In the genomic region with DNA sequence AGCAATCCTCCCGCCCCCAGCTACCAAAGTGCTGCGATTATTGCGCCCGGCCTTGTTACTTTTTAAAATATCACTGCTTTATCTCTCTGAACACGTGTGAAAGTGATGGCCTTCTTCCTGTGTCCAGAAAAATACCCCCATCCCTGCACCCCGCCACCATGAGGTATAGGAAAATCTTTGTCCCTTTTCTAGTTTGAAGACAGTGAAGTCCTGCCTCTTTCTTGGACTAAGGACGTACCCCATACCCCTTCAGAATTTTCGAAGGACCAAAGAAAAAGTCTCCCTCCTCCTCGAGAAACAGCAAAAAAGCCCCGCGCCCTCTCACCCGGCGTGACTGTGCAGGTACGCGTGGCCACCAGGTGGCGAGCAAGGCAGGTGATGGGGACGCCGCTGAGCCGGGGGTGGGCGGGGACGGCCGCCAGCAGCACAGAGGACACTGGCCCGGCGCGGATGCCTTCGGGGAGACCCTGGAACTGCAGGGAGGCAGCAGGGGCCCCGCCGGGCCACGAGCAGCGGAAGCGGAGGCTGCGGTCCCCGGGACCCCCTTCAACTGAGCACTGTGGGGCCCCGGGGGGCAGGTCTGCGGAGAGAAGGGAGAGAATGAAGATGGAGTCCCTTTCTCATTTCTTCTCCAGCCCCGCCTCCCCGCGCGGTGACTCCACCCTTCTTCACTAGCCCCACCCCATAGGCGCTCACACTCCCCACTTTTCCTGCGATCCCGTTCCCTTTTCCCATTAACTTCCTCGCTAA, we compare ENCODE assay signal across 8 cellular contexts. TPM values are rescaled to one million over a fixed set of nuclear protein-coding genes. Genes with fewer than 3 reads are reported as not detected.
A peak's percentile ranks its signal among the peaks of the same experiment; 100 is the strongest.
DNase-seq lines count a peak whose midpoint lies in the region; ATAC-seq and TF ChIP-seq lines count a peak whose summit lies in the region.

No MANE protein-coding gene starts in this region.

- peak; percentile 64 for DNase-seq in NCI-H2171 (lab: John Stamatoyannopoulos, UW)
- peak; percentile 79 to 87 for DNase-seq in activated CD4-positive, alpha-beta T cell treated with anti-CD3 and anti-CD28 coated beads for 24 hours (ENCODE audit: low read depth in 2 of 2)
- peak; percentile 93 for DNase-seq in chondrocyte (ENCODE audit: low spot score)
- DNase-seq in stimulated activated CD4-positive, alpha-beta T cell treated with anti-CD3 and anti-CD28 coated beads, Interleukin-1b, Interleukin-23, amount 100 ng/mL, for 1 hour (ENCODE audit: low read depth in 2 of 2): peak; percentile 48 to 76
- DNase-seq in middle frontal gyrus (ENCODE audit: extremely low spot score, low spot score): no peak

- H3K9me3 Mint-ChIP-seq in chondrocyte (ENCODE audit: low read depth): no peaks in the 10 kb centered on the region

- peak overlapping the region; percentile 100 for H3K27ac Mint-ChIP-seq in chondrocyte (ENCODE audit: unreplicated experiment)

- TF ChIP-seq CTCF in GM12875 (IDR thresholded peaks at IDR 0.05; ENCODE audit: borderline replicate concordance, insufficient read depth, low read depth, low read length) (peak; percentile 86), chondrocyte (IDR thresholded peaks at IDR 0.05) (peak; percentile 95)

- no peaks in the 10 kb centered on the region for H3K27me3 Mint-ChIP-seq in chondrocyte (ENCODE audit: low read depth)

- no peaks in the 10 kb centered on the region for H3K27me3 ChIP-seq in layer of hippocampus (ENCODE audit: control insufficient read depth, insufficient read depth, low read length)

- H3K36me3 Mint-ChIP-seq in chondrocyte (ENCODE audit: low read depth): peaks cover 3% of the 10 kb centered on the region

- peak overlapping the region; percentile 56 for H3K4me3 ChIP-seq in GM12875 (ENCODE audit: low read depth, low read length)

- H3K4me1 Mint-ChIP-seq in chondrocyte (ENCODE audit: low read depth): peaks cover 21% of the 10 kb centered on the region

- ATAC-seq in HG02642 (IDR thresholded peaks at IDR 0.05; ENCODE audit: poor library complexity, unreplicated experiment): peak; percentile 65

- H3K4me3 Mint-ChIP-seq in chondrocyte (ENCODE audit: unreplicated experiment): peak overlapping the region; percentile 100

- peak overlapping the region; percentile 10 for H3K27ac ChIP-seq in layer of hippocampus (ENCODE audit: low read depth, low read length)

RNA-seq across cellular contexts. Expression of a gene that starts 3.2 kb away (rescaled TPM):
- 4.9 to 5.5 TPM (median 5.4 TPM) in 3 replicates for total RNA-seq in chondrocyte

RNA-seq across cellular contexts. Expression of a gene that starts 27.3 kb away (rescaled TPM):
- 0.07 TPM in 1 of 3 replicates, not detected in the others for total RNA-seq in chondrocyte

RNA-seq across cellular contexts. Expression of a gene that starts 27.4 kb away (rescaled TPM):
- 43.7 to 56.6 TPM (median 49.6 TPM) in 3 replicates for total RNA-seq in chondrocyte

RNA-seq across cellular contexts. Expression of a gene that starts 30.1 kb away (rescaled TPM):
- total RNA-seq in chondrocyte: 1.5 TPM in 1 of 3 replicates, not detected in the others

RNA-seq across cellular contexts. Expression of a gene that starts 33.7 kb away (rescaled TPM):
- not detected in 3 replicates for total RNA-seq in chondrocyte
